18 cellular contexts compared by ENCODE assay signal in the genomic region with DNA sequence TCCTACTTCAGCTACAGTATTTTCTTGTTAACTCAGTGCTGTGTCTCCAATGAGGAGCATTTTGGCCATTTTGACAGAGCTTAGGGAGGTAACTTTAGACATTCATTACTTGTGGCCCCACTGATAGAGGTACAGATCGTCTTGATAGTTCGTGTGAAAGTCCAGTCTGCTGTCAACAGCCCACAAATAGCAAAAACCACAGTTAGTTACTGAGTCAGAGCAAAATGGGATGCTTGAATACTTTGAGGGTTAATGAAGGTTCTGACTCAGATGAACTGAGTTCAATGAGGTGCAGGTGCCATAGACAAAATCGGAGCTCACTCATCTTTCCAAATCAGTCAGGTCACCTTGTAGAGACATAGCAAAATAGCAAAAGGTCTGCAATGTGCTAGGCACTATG.
DNase-seq lines count a peak whose midpoint lies in the region; ATAC-seq, FAIRE-seq and TF ChIP-seq lines count a peak whose summit lies in the region.
"Had no signal": no experiment of that assay in that cellular context is flagged by ENCODE, and none has a peak within 500 bp of the region (broad histone marks: within the 10 kb centered on the region; RNA-seq: fewer than 3 reads in every experiment).

No MANE protein-coding gene starts in this region.

- POLR2A ChIA-PET in activated CD4-positive, alpha-beta T cell treated with anti-CD3 and anti-CD28 coated beads, Interleukin-2, amount 10 ng/mL, durations not matched to agents 7 days and 5 days (lab: Charles Lee), result no interaction called here

- no peak overlapping the region for H3K27ac ChIP-seq in astrocyte (ENCODE audit: low read depth, low read length)
- no peak overlapping the region for H3K27ac ChIP-seq in right atrium auricular region
- H3K27ac ChIP-seq: heart right ventricle, SK-N-MC had no signal

- no peak for TF ChIP-seq CTCF in AG09309 (IDR thresholded peaks at IDR 0.05; ENCODE audit: control insufficient read depth, insufficient read depth, low read depth, low read length, missing control alignments)
- TF ChIP-seq CTCF in astrocyte (IDR thresholded peaks at IDR 0.05; ENCODE audit: insufficient read depth, low read depth, low read length), result no peak
- TF ChIP-seq CTCF in right atrium auricular region (IDR thresholded peaks at IDR 0.05), result no peak

- H3K27ac Mint-ChIP-seq in astrocyte (ENCODE audit: unreplicated experiment), result no peak overlapping the region
- H3K27ac Mint-ChIP-seq in activated CD4-positive, alpha-beta T cell treated with anti-CD3 and anti-CD28 coated beads, Interleukin-2, amount 10 ng/mL, durations not matched to agents 7 days and 5 days, result no peak overlapping the region
- H3K27ac Mint-ChIP-seq: activated naive CD8-positive, alpha-beta T cell treated with anti-CD3 and anti-CD28 coated beads, Interleukin-2, amount 10 ng/mL, durations not matched to agents 7 days and 5 days; naive thymus-derived CD4-positive, alpha-beta T cell; type B pancreatic cell; WTC11 had no signal

- ATAC-seq in GM19452 (IDR thresholded peaks at IDR 0.05; ENCODE audit: unreplicated experiment), result peak; percentile 64
- ATAC-seq in HG03097 (IDR thresholded peaks at IDR 0.05; ENCODE audit: low FRiP score, unreplicated experiment), result peak; percentile 65
- ATAC-seq: heart right ventricle; left lobe of liver; naive thymus-derived CD4-positive, alpha-beta T cell had no signal

- CTCF ChIA-PET in activated CD4-positive, alpha-beta T cell treated with anti-CD3 and anti-CD28 coated beads, Interleukin-2, amount 10 ng/mL, durations not matched to agents 7 days and 5 days (lab: Charles Lee), result no interaction called here

- H3K27me3 Mint-ChIP-seq in astrocyte (ENCODE audit: low read depth, unreplicated experiment), result peaks cover 4% of the 10 kb centered on the region
- H3K27me3 Mint-ChIP-seq in activated CD4-positive, alpha-beta T cell treated with anti-CD3 and anti-CD28 coated beads, Interleukin-2, amount 10 ng/mL, durations not matched to agents 7 days and 5 days, result no peaks in the 10 kb centered on the region
- H3K27me3 Mint-ChIP-seq: activated naive CD8-positive, alpha-beta T cell treated with anti-CD3 and anti-CD28 coated beads, Interleukin-2, amount 10 ng/mL, durations not matched to agents 7 days and 5 days had no signal

- H3K4me1 ChIP-seq in astrocyte (ENCODE audit: insufficient read depth, low read length) (no peaks in the 10 kb centered on the region), right atrium auricular region (no peaks in the 10 kb centered on the region)
- H3K4me1 ChIP-seq: heart right ventricle had no signal

- H3K9ac ChIP-seq in astrocyte (ENCODE audit: low read length), result no peak overlapping the region

- H3K4me2 ChIP-seq in astrocyte (ENCODE audit: low read length), result no peak overlapping the region

- H3K9me3 ChIP-seq in astrocyte (ENCODE audit: insufficient read depth, low read depth, low read length), result no peaks in the 10 kb centered on the region
- no peaks in the 10 kb centered on the region for H3K9me3 ChIP-seq in right atrium auricular region
- H3K9me3 ChIP-seq: heart right ventricle had no signal

- H3K9me3 Mint-ChIP-seq in astrocyte (ENCODE audit: unreplicated experiment), result peaks cover 1% of the 10 kb centered on the region
- H3K9me3 Mint-ChIP-seq in activated CD4-positive, alpha-beta T cell treated with anti-CD3 and anti-CD28 coated beads, Interleukin-2, amount 10 ng/mL, durations not matched to agents 7 days and 5 days, result no peaks in the 10 kb centered on the region
- H3K9me3 Mint-ChIP-seq: activated naive CD8-positive, alpha-beta T cell treated with anti-CD3 and anti-CD28 coated beads, Interleukin-2, amount 10 ng/mL, durations not matched to agents 7 days and 5 days; naive thymus-derived CD4-positive, alpha-beta T cell; WTC11 had no signal

- H3K27me3 ChIP-seq in astrocyte (ENCODE audit: insufficient read depth, low read length), result no peaks in the 10 kb centered on the region
- H3K27me3 ChIP-seq in right atrium auricular region, result no peaks in the 10 kb centered on the region
- H3K27me3 ChIP-seq: heart right ventricle had no signal

- no peak for FAIRE-seq in astrocyte (lab: Jason Lieb, UNC)
- FAIRE-seq: HTR-8/SVneo had no signal

- no peak overlapping the region for H3K4me3 Mint-ChIP-seq in astrocyte (ENCODE audit: unreplicated experiment)
- H3K4me3 Mint-ChIP-seq in activated CD4-positive, alpha-beta T cell treated with anti-CD3 and anti-CD28 coated beads, Interleukin-2, amount 10 ng/mL, durations not matched to agents 7 days and 5 days, result no peak overlapping the region
- H3K4me3 Mint-ChIP-seq: activated naive CD8-positive, alpha-beta T cell treated with anti-CD3 and anti-CD28 coated beads, Interleukin-2, amount 10 ng/mL, durations not matched to agents 7 days and 5 days; naive thymus-derived CD4-positive, alpha-beta T cell; type B pancreatic cell; WTC11 had no signal

- H3K36me3 ChIP-seq in astrocyte (ENCODE audit: insufficient read depth, low read length) (no peaks in the 10 kb centered on the region), right atrium auricular region (no peaks in the 10 kb centered on the region)
- H3K36me3 ChIP-seq: heart right ventricle had no signal

- no peak overlapping the region for H2AFZ ChIP-seq in astrocyte (ENCODE audit: low read depth, low read length)

- H4K20me1 ChIP-seq in astrocyte (ENCODE audit: insufficient read depth, low read length), result no peaks in the 10 kb centered on the region

- H3K79me2 ChIP-seq in astrocyte (ENCODE audit: insufficient read depth, low read length), result no peaks in the 10 kb centered on the region

- peak; percentile 41 for DNase-seq in AG09309 (ENCODE audit: low read depth)
- peak; percentile 85 for DNase-seq in astrocyte (ENCODE audit: low read depth)
- no peak for DNase-seq in right atrium auricular region (ENCODE audit: low spot score)
- DNase-seq in activated CD4-positive, alpha-beta T cell treated with anti-CD3 and anti-CD28 coated beads, Interleukin-2, amount 10 ng/mL, durations not matched to agents 7 days and 5 days, result no peak
- no peak for DNase-seq in activated naive CD4-positive, alpha-beta T cell (lab: John Stamatoyannopoulos, UW)
- DNase-seq in iPS-NIHi7 (ENCODE audit: extremely low spot score), result no peak
- DNase-seq: activated CD8-positive, alpha-beta memory T cell treated with anti-CD3 and anti-CD28 coated beads, Interleukin-2, amount 50 U/mL, for 48 hours; activated naive CD8-positive, alpha-beta T cell treated with anti-CD3 and anti-CD28 coated beads, Interleukin-2, amount 10 ng/mL, durations not matched to agents 7 days and 5 days; Calu3; heart right ventricle; naive thymus-derived CD4-positive, alpha-beta T cell had no signal

- H3K4me1 Mint-ChIP-seq in astrocyte (ENCODE audit: low read depth, unreplicated experiment), result peaks cover 6% of the 10 kb centered on the region
- H3K4me1 Mint-ChIP-seq in activated CD4-positive, alpha-beta T cell treated with anti-CD3 and anti-CD28 coated beads, Interleukin-2, amount 10 ng/mL, durations not matched to agents 7 days and 5 days, result no peaks in the 10 kb centered on the region
- H3K4me1 Mint-ChIP-seq: activated naive CD8-positive, alpha-beta T cell treated with anti-CD3 and anti-CD28 coated beads, Interleukin-2, amount 10 ng/mL, durations not matched to agents 7 days and 5 days; naive thymus-derived CD4-positive, alpha-beta T cell had no signal

- H3K4me3 ChIP-seq in AG09309 (ENCODE audit: control insufficient read depth, low read depth, low read length), result no peak overlapping the region
- no peak overlapping the region for H3K4me3 ChIP-seq in astrocyte (ENCODE audit: insufficient read depth, low read depth, low read length)
- H3K4me3 ChIP-seq in right atrium auricular region, result no peak overlapping the region
- H3K4me3 ChIP-seq: heart right ventricle, SK-N-MC had no signal

- no peaks in the 10 kb centered on the region for H3K36me3 Mint-ChIP-seq in astrocyte (ENCODE audit: low read depth, unreplicated experiment)
- H3K36me3 Mint-ChIP-seq in activated CD4-positive, alpha-beta T cell treated with anti-CD3 and anti-CD28 coated beads, Interleukin-2, amount 10 ng/mL, durations not matched to agents 7 days and 5 days (ENCODE audit: low read depth), result no peaks in the 10 kb centered on the region
- H3K36me3 Mint-ChIP-seq: activated naive CD8-positive, alpha-beta T cell treated with anti-CD3 and anti-CD28 coated beads, Interleukin-2, amount 10 ng/mL, durations not matched to agents 7 days and 5 days; naive thymus-derived CD4-positive, alpha-beta T cell; type B pancreatic cell; WTC11 had no signal

Comparison
In these comparisons a context has a peak if more than half of its experiments do, and no peak if none do; other contexts are left out.
1. DNase-seq: peak in AG09309 (single experiment) and astrocyte (single experiment); none in right atrium auricular region (single experiment), activated CD4-positive, alpha-beta T cell treated with anti-CD3 and anti-CD28 coated beads, Interleukin-2, amount 10 ng/mL, durations not matched to agents 7 days and 5 days (single experiment), activated naive CD4-positive, alpha-beta T cell (0 of 4) and iPS-NIHi7 (single experiment).